ENCODE assay signal across 8 cellular contexts in genomic region chr6:141326426-141326825, GRCh38.
A peak's percentile ranks its signal among the peaks of the same experiment; 100 is the strongest.
DNase-seq lines count a peak whose midpoint lies in the region; ATAC-seq and TF ChIP-seq lines count a peak whose summit lies in the region.

No MANE protein-coding gene starts in this region.

- no peak overlapping the region for H3K27ac ChIP-seq in DND-41 (ENCODE audit: low read length)
- no peak overlapping the region for H3K27ac ChIP-seq in transverse colon

- in situ Hi-C loops in transverse colon (cut with MboI; ENCODE audit: low pct_ligation_motif_present in 1 of 4, low pct_unique_long_range_greater_than_20kb in 1 of 4, low sequenced_read_pairs in 3 of 4), result no loop called here

- H3K27me3 ChIP-seq in DND-41 (ENCODE audit: insufficient read depth, low read length, poor library complexity), result no peaks in the 10 kb centered on the region
- H3K27me3 ChIP-seq in transverse colon, result no peaks in the 10 kb centered on the region

- no peaks in the 10 kb centered on the region for H3K9me3 ChIP-seq in DND-41 (ENCODE audit: insufficient read depth, low read length, severe bottlenecking)
- no peaks in the 10 kb centered on the region for H3K9me3 ChIP-seq in transverse colon

- H4K20me1 ChIP-seq in DND-41 (ENCODE audit: insufficient read depth, low read length), result no peaks in the 10 kb centered on the region

- 48 to 58% methylated on average over 5 of the region's 5 CpGs for WGBS in transverse colon (ENCODE audit: low coverage in 1 of 2), 2 donors

- no peak overlapping the region for H3K4me3 ChIP-seq in DND-41 (ENCODE audit: low read depth in 1 of 2, low read length in 2 of 2)
- peak overlapping the region in 1 of 4 donors; percentile 1 for H3K4me3 ChIP-seq in transverse colon

- TF ChIP-seq CTCF in DND-41 (IDR thresholded peaks at IDR 0.05; ENCODE audit: borderline replicate concordance, extremely low read depth, low read length, poor library complexity, severe bottlenecking), result no peak
- TF ChIP-seq CTCF in transverse colon (IDR thresholded peaks at IDR 0.05), result no peak

- TF ChIP-seq EP300 in transverse colon (IDR thresholded peaks at IDR 0.05; ENCODE audit: low read depth), result no peak

- no peak for TF ChIP-seq POLR2A in transverse colon (IDR thresholded peaks at IDR 0.05)

- no peaks in the 10 kb centered on the region for H3K79me2 ChIP-seq in DND-41 (ENCODE audit: insufficient read depth, low read length)

- H2AFZ ChIP-seq in DND-41 (ENCODE audit: low read depth, low read length), result no peak overlapping the region

- ATAC-seq in DND-41 (ENCODE audit: insufficient read depth, low read depth) (peak; percentile 27; the same call in 1 of the 3 replicates), HG03354 (IDR thresholded peaks at IDR 0.05; ENCODE audit: poor library complexity, severe bottlenecking, unreplicated experiment) (peak; percentile 66), GM21576 (IDR thresholded peaks at IDR 0.05; ENCODE audit: unreplicated experiment) (no peak), GM21381 (IDR thresholded peaks at IDR 0.05; ENCODE audit: unreplicated experiment) (no peak)

- no peak overlapping the region for H3K9ac ChIP-seq in DND-41 (ENCODE audit: low read depth, low read length)

- DNase-seq in DND-41, result no peak
- peak; percentile 57 to 58 for DNase-seq in activated CD4-positive, alpha-beta T cell treated with anti-CD3 and anti-CD28 coated beads for 4 hours
- peak; percentile 99 for DNase-seq in fibroblast of peridontal ligament (ENCODE audit: extremely low read depth)
- peak; percentile 17 to 24 for DNase-seq in stimulated activated CD4-positive, alpha-beta T cell treated with anti-CD3 and anti-CD28 coated beads, Interleukin-12 subunit alpha, Interleukin-12 subunit beta, amount 100 ng/mL, for 24 hours (ENCODE audit: low read depth in 2 of 2)
- DNase-seq in transverse colon, result no peak

- H3K4me1 ChIP-seq in DND-41 (ENCODE audit: insufficient read depth, low read length) (no peaks in the 10 kb centered on the region), transverse colon (no peaks in the 10 kb centered on the region)

- intact Hi-C loops in transverse colon (cut with DNase I; ENCODE audit: low total_unique reads), result no loop called here

- H3K4me2 ChIP-seq in DND-41 (ENCODE audit: insufficient read depth, low read length), result no peak overlapping the region

- no peaks in the 10 kb centered on the region for H3K36me3 ChIP-seq in DND-41 (ENCODE audit: insufficient read depth, low read length)
- H3K36me3 ChIP-seq in transverse colon, result no peaks in the 10 kb centered on the region

Comparison
In these comparisons a context has a peak if more than half of its experiments do, and no peak if none do; other contexts are left out.
1. ATAC-seq: peak in DND-41 (single experiment) and HG03354 (single experiment); none in GM21576 (single experiment) and GM21381 (single experiment).
2. DNase-seq: peak in activated CD4-positive, alpha-beta T cell treated with anti-CD3 and anti-CD28 coated beads for 4 hours (2 of 2), fibroblast of peridontal ligament (single experiment) and stimulated activated CD4-positive, alpha-beta T cell treated with anti-CD3 and anti-CD28 coated beads, Interleukin-12 subunit alpha, Interleukin-12 subunit beta, amount 100 ng/mL, for 24 hours (2 of 2); none in DND-41 (single experiment) and transverse colon (single experiment).